Comparison of ENCODE assay signal across 8 cellular contexts in the genomic region with DNA sequence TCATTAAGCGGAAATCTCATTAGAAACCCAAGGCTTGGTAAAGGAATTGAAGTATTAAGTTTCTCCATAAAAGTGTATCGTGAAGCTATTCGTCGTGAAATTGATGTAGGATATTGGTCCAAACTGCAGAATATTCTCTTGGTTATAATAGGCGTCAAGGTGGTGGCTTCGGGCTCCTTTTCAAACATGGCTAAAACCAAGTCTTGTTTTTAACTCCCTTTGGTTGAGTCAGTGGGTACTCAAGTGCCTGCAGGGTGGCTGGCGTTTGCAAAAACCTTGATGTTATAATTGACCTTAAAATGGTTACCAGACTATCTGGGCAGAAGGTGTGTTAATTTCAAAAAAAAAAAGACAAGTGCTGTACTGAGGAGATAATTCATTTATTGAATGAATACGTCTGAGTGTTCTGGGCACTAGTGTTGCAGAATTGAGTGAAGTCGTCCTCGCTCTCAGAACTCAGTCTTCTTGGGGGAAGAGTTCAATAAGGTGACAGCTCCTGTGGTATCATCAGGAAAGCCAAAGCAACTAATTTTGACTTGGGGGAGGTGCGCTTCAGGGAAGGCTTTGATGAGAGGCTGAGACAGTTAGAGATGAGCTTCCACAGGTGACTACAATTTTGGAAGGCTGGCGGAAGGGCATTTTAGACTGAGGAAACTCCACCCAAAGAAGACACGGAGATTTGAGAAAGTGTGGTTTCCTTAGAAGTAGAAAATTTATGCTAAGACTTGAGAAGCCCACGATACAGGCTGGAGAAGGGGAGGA. TPM values are rescaled to one million over a fixed set of nuclear protein-coding genes. Genes with fewer than 3 reads are reported as not detected.
A peak's percentile ranks its signal among the peaks of the same experiment; 100 is the strongest.
DNase-seq lines count a peak whose midpoint lies in the region; ATAC-seq, FAIRE-seq and TF ChIP-seq lines count a peak whose summit lies in the region.

No MANE protein-coding gene starts in this region.

- FAIRE-seq in A549 (lab: Jason Lieb, UNC) (no peak), RCC 7860 (lab: Jason Lieb, UNC) (no peak)

- H3K9me1 ChIP-seq in IMR-90 (ENCODE audit: insufficient read depth, low read length), result peaks cover 13% of the 10 kb centered on the region; the same call in 1 of the 2 replicates

- no peak overlapping the region for H2BK5ac ChIP-seq in IMR-90 (ENCODE audit: low read depth, low read length, poor library complexity, severe bottlenecking)
- H2BK5ac ChIP-seq in mesenchymal stem cell (ENCODE audit: low read depth, low read length, poor library complexity, severe bottlenecking), result no peak overlapping the region

- dilution Hi-C loops in IMR-90 (cut with HindIII; ENCODE audit: low sequenced_read_pairs, unreplicated experiment), result no loop called here

- 0 out of 2 replicates have a peak overlapping the region, but pooled peaks have one; percentile 60 for H3K56ac ChIP-seq in IMR-90 (ENCODE audit: extremely low read depth, insufficient read depth, low read length)

- H3K4ac ChIP-seq in IMR-90 (ENCODE audit: low read depth, low read length) (peak overlapping the region; percentile 9), mesenchymal stem cell (ENCODE audit: low read depth in 1 of 2, low read length in 2 of 2) (peak overlapping the region in 1 of 2 experiments; percentile 99)

- no peak for TF ChIP-seq POLR2A in A549 (IDR thresholded peaks at IDR 0.05; ENCODE audit: low read length)
- no peak for TF ChIP-seq POLR2A in IMR-90 (IDR thresholded peaks at IDR 0.05; ENCODE audit: low read depth, low read length)
- no peak for TF ChIP-seq POLR2A in body of pancreas (IDR thresholded peaks at IDR 0.05)

- H4K8ac ChIP-seq in IMR-90 (ENCODE audit: low read depth in 2 of 2, low read length in 2 of 2) (peak overlapping the region in 1 of 2 experiments; percentile 43; a peak in 2 of 4 replicates), mesenchymal stem cell (ENCODE audit: low read length) (no peak overlapping the region)

- peak overlapping the region; percentile 66 for H3K4me3 ChIP-seq in A549
- peak overlapping the region; percentile 99 for H3K4me3 ChIP-seq in IMR-90 (ENCODE audit: insufficient read depth, low read depth, low read length)
- H3K4me3 ChIP-seq in body of pancreas, result peak overlapping the region in 1 of 2 donors; percentile 75
- peak overlapping the region; percentile 93 to 99 for H3K4me3 ChIP-seq in mesenchymal stem cell (ENCODE audit: insufficient read depth in 1 of 2, low read depth in 1 of 2, low read length in 2 of 2)

- H4K5ac ChIP-seq in IMR-90 (ENCODE audit: low read depth, low read length), result peak overlapping the region; percentile 56; the same call in 1 of the 2 replicates

- DNase-seq in A549 (ENCODE audit: low read depth in 1 of 2, low spot score in 1 of 2) (no peak), IMR-90 (no peak), body of pancreas (no peak), mesenchymal stem cell (no peak), iPS-NIHi11 (ENCODE audit: low spot score) (no peak), RCC 7860 (ENCODE audit: low spot score) (no peak), hypothalamus (lab: John Stamatoyannopoulos, UW) (no peak)

- H3K9me3 ChIP-seq in A549 (no peaks in the 10 kb centered on the region), IMR-90 (ENCODE audit: control insufficient read depth, insufficient read depth, low read length) (no peaks in the 10 kb centered on the region), body of pancreas (no peaks in the 10 kb centered on the region), mesenchymal stem cell (ENCODE audit: control insufficient read depth, low read length) (no peaks in the 10 kb centered on the region)

- H3K23ac ChIP-seq in IMR-90 (ENCODE audit: low read depth, low read length) (peak overlapping the region; percentile 83), mesenchymal stem cell (ENCODE audit: low read length in 2 of 2) (no peak overlapping the region)

- H3K18ac ChIP-seq in IMR-90 (ENCODE audit: low read depth, low read length) (no peak overlapping the region), mesenchymal stem cell (ENCODE audit: low read depth in 1 of 2, low read length in 2 of 2) (peak overlapping the region in 1 of 2 experiments; percentile 21)

- H4K91ac ChIP-seq in IMR-90 (ENCODE audit: insufficient read depth, low read depth, low read length), result no peak overlapping the region
- H4K91ac ChIP-seq in mesenchymal stem cell (ENCODE audit: low read length), result no peak overlapping the region

- no peak overlapping the region for H2BK12ac ChIP-seq in mesenchymal stem cell (ENCODE audit: low read length in 2 of 2)

- CTCF ChIA-PET in A549 (lab: Yijun Ruan, JAX), result interaction anchor here (0.6 to 1.5 kb wide), 4 partner anchors 12 to 79 kb away, joined by 3 to 4 read pairs (median 3); a partner anchor contains a TSS
- CTCF ChIA-PET in IMR-90 (lab: Yijun Ruan, JAX), result no interaction called here

- peak overlapping the region; percentile 88 to 92 for H3K27ac ChIP-seq in A549
- no peak overlapping the region; the same call in 1 of the 2 replicates for H3K27ac ChIP-seq in IMR-90 (ENCODE audit: insufficient read depth, low read length)
- peak overlapping the region in 3 of 4 donors; percentile 37 to 83 (median 81) for H3K27ac ChIP-seq in body of pancreas
- H3K27ac ChIP-seq in mesenchymal stem cell (ENCODE audit: low read length, poor library complexity, severe bottlenecking), result no peak overlapping the region

- no TSS peak for BruUV-seq in IMR-90 (replicated peaks; lab: Mats Ljungman, UMichigan)

- 0 out of 3 replicates have a peak overlapping the region, but pooled peaks have one; percentile 4 for H2BK15ac ChIP-seq in IMR-90 (ENCODE audit: low read depth, low read length)
- H2BK15ac ChIP-seq in mesenchymal stem cell (ENCODE audit: low read depth, poor library complexity, severe bottlenecking), result no peak overlapping the region

- TF ChIP-seq CTCF in A549 (IDR thresholded peaks at IDR 0.05) (no peak), IMR-90 (conservative IDR thresholded peaks at IDR 0.05; ENCODE audit: low read depth, low read length) (no peak), body of pancreas (IDR thresholded peaks at IDR 0.05) (no peak)

- no peak overlapping the region for H2BK120ac ChIP-seq in IMR-90 (ENCODE audit: low read depth, low read length)
- no peak overlapping the region for H2BK120ac ChIP-seq in mesenchymal stem cell (ENCODE audit: low read depth, low read length)

- peaks cover 1% of the 10 kb centered on the region; the same call in 1 of the 2 replicates for H3K36me3 ChIP-seq in IMR-90 (ENCODE audit: control insufficient read depth, insufficient read depth, low read length)
- no peaks in the 10 kb centered on the region for H3K36me3 ChIP-seq in body of pancreas (replicated peaks in 1 of 2; ENCODE audit: insufficient read depth in 1 of 2, low read depth in 2 of 2)
- peaks cover 0 to 3% of the 10 kb centered on the region in 2 experiments for H3K36me3 ChIP-seq in mesenchymal stem cell (ENCODE audit: control insufficient read depth in 1 of 2, insufficient read depth in 2 of 2, low read depth in 1 of 2, low read length in 2 of 2)

- peak overlapping the region; percentile 66 for H3K14ac ChIP-seq in IMR-90 (replicated peaks; ENCODE audit: low read depth, low read length)
- H3K14ac ChIP-seq in mesenchymal stem cell (ENCODE audit: low read length in 2 of 2), result no peak overlapping the region

- in situ Hi-C loops in IMR-90 (cut with MboI; ENCODE audit: low sequenced_read_pairs), result no loop called here

- peak overlapping the region; percentile 98 for H3K9ac ChIP-seq in IMR-90 (ENCODE audit: low read depth, low read length)
- peak overlapping the region; percentile 95 for H3K9ac ChIP-seq in mesenchymal stem cell (ENCODE audit: low read length)

- H2AK9ac ChIP-seq in IMR-90 (replicated peaks; ENCODE audit: low read depth, low read length, poor library complexity), result no peak overlapping the region

- H3K27me3 ChIP-seq in IMR-90 (ENCODE audit: control insufficient read depth, insufficient read depth, low read length), result no peaks in the 10 kb centered on the region
- no peaks in the 10 kb centered on the region for H3K27me3 ChIP-seq in body of pancreas
- H3K27me3 ChIP-seq in mesenchymal stem cell (ENCODE audit: control insufficient read depth in 1 of 2, insufficient read depth in 1 of 2, low read length in 2 of 2), result no peaks in the 10 kb centered on the region

- no peak for TF ChIP-seq EP300 in A549 (IDR thresholded peaks at IDR 0.05)

- no peak overlapping the region for H2AK5ac ChIP-seq in IMR-90 (ENCODE audit: low read depth, low read length)
- peak overlapping the region; percentile 29 for H2AK5ac ChIP-seq in mesenchymal stem cell (ENCODE audit: low read length, severe bottlenecking)

- POLR2A ChIA-PET in A549 (lab: Yijun Ruan, JAX), result interaction anchor here (1.0 to 1.5 kb wide), 3 partner anchors 15 to 393 kb away, joined by 3 to 4 read pairs (median 4); a partner anchor contains a TSS
- POLR2A ChIA-PET in IMR-90 (lab: Charles Lee; ENCODE audit: unreplicated experiment), result no interaction called here

- H3K79me1 ChIP-seq in IMR-90 (ENCODE audit: low read depth in 1 of 2, low read length in 2 of 2) (peaks cover 14 to 41% of the 10 kb centered on the region in 2 experiments; a peak in 3 of 4 replicates), mesenchymal stem cell (replicated peaks; ENCODE audit: low read length, poor library complexity, severe bottlenecking) (peaks cover 12% of the 10 kb centered on the region)

- 75% methylated on average over 14 of the region's 14 CpGs for WGBS in A549 (ENCODE audit: missing lambda C conversion rate)
- WGBS in IMR-90 (ENCODE audit: extremely low coverage in 2 of 2, insufficient read length in 1 of 2), 2 experiments, result 52% methylated on average over 6 of the region's 14 CpGs; no CpG with 5 or more reads in 1 of the 2 experiments
- WGBS in body of pancreas, 2 donors, result 42 to 53% methylated on average over 14 of the region's 14 CpGs
- WGBS in mesenchymal stem cell, result 57% methylated on average over 14 of the region's 14 CpGs

- H3K4me1 ChIP-seq in A549 (peaks cover 21% of the 10 kb centered on the region), IMR-90 (ENCODE audit: control insufficient read depth, insufficient read depth, low read length) (peaks cover 8% of the 10 kb centered on the region), body of pancreas (peaks cover 32% of the 10 kb centered on the region), mesenchymal stem cell (ENCODE audit: control insufficient read depth, insufficient read depth, low read depth, low read length) (peaks cover 15% of the 10 kb centered on the region)

- peaks cover 42% of the 10 kb centered on the region for H4K20me1 ChIP-seq in IMR-90 (ENCODE audit: insufficient read depth, low read length)

- H2BK20ac ChIP-seq in IMR-90 (ENCODE audit: low read depth, low read length), result no peak overlapping the region

- H3K4me2 ChIP-seq in A549 (peak overlapping the region; percentile 81), IMR-90 (ENCODE audit: low read depth, low read length) (peak overlapping the region; percentile 95), mesenchymal stem cell (ENCODE audit: low read length, poor library complexity, severe bottlenecking) (peak overlapping the region; percentile 94)

- H2AFZ ChIP-seq in IMR-90 (replicated peaks; ENCODE audit: low read length, poor library complexity) (no peak overlapping the region), mesenchymal stem cell (ENCODE audit: low read depth, low read length) (no peak overlapping the region)

- ATAC-seq in A549 (no peak), IMR-90 (ENCODE audit: low read depth) (no peak), body of pancreas (no peak), GM18519 (IDR thresholded peaks at IDR 0.05; ENCODE audit: low FRiP score, unreplicated experiment) (no peak)

- intact Hi-C loops in IMR-90 (cut with micrococcal nuclease) (no loop called here), body of pancreas (cut with DNase I) (no loop called here)

- TF ChIP-seq RAD21 in A549 (conservative IDR thresholded peaks at IDR 0.05 in 1 of 2, IDR thresholded peaks at IDR 0.05 in 1 of 2) (no peak), IMR-90 (IDR thresholded peaks at IDR 0.05; ENCODE audit: low read length) (no peak)

RNA-seq across cellular contexts. Expression of a gene that starts 1.6 kb away (rescaled TPM):
- polyA plus RNA-seq in A549 (2011; rRNA removed), result 41.2 and 50.6 TPM in 2 replicates
- polyA plus RNA-seq in A549 (2012; cell fraction: cytosol; rRNA removed), result 15.2 and 18.2 TPM in 2 replicates
- 11.9 and 16.6 TPM in 2 replicates for polyA plus RNA-seq in A549 (2012; cell fraction: nucleus; rRNA removed)
- 36.0 to 40.1 TPM (median 36.5 TPM) in 3 replicates for polyA plus RNA-seq in A549 (2017; fragmentation: RNase III; extraction: RNeasy Plus Mini Kit Qiagen cat#74134 plus additional on column Dnase treatment)
- polyA minus RNA-seq in A549 (2011; rRNA and poly(A)+ RNA removed), result 8.3 and 14.3 TPM in 2 replicates
- total RNA-seq in IMR-90 (2012; rRNA removed), result 28.9 and 44.2 TPM in 2 replicates
- polyA plus RNA-seq in IMR-90 (2012; rRNA removed), result 14.0 and 18.0 TPM in 2 replicates
- polyA plus RNA-seq in IMR-90 (2012; cell fraction: cytosol; rRNA removed), result 3.6 and 7.7 TPM in 2 replicates
- 6.6 and 18.5 TPM in 2 replicates for polyA plus RNA-seq in IMR-90 (2012; cell fraction: nucleus; rRNA removed; ENCODE audit: low replicate concordance)
- 10 to 100 TPM; 15.2 to 15.8 TPM for total RNA-seq in body of pancreas
- polyA plus RNA-seq in mesenchymal stem cell (2013, experiment 1 of 2), result 38.6 TPM
- 38.9 TPM for polyA plus RNA-seq in mesenchymal stem cell (2013, experiment 2 of 2)

RNA-seq across cellular contexts. Expression of a gene that starts 58.9 kb away (rescaled TPM):
- polyA plus RNA-seq in A549 (2011; rRNA removed), result 123 and 133 TPM in 2 replicates
- 53.2 and 59.2 TPM in 2 replicates for polyA plus RNA-seq in A549 (2012; cell fraction: cytosol; rRNA removed)
- polyA plus RNA-seq in A549 (2012; cell fraction: nucleus; rRNA removed), result 30.1 and 32.7 TPM in 2 replicates
- 74.6 to 76.2 TPM (median 75.1 TPM) in 3 replicates for polyA plus RNA-seq in A549 (2017; fragmentation: RNase III; extraction: RNeasy Plus Mini Kit Qiagen cat#74134 plus additional on column Dnase treatment)
- polyA minus RNA-seq in A549 (2011; rRNA and poly(A)+ RNA removed), result 81.7 and 82.0 TPM in 2 replicates
- total RNA-seq in IMR-90 (2012; rRNA removed), result 43.3 and 45.2 TPM in 2 replicates
- polyA plus RNA-seq in IMR-90 (2012; rRNA removed), result 22.4 and 24.5 TPM in 2 replicates
- 18.6 and 22.9 TPM in 2 replicates for polyA plus RNA-seq in IMR-90 (2012; cell fraction: cytosol; rRNA removed)
- 11.2 and 17.7 TPM in 2 replicates for polyA plus RNA-seq in IMR-90 (2012; cell fraction: nucleus; rRNA removed; ENCODE audit: low replicate concordance)
- 10 to 100 TPM; 13.5 to 23.9 TPM for total RNA-seq in body of pancreas
- 38.5 TPM for polyA plus RNA-seq in mesenchymal stem cell (2013, experiment 1 of 2)
- polyA plus RNA-seq in mesenchymal stem cell (2013, experiment 2 of 2), result 39.9 TPM

Comparison
In these comparisons a context has a peak if more than half of its experiments do, and no peak if none do; other contexts are left out.
1. H3K27ac ChIP-seq: peak in A549 (2 of 2) and body of pancreas (3 of 4); none in IMR-90 (single experiment) and mesenchymal stem cell (single experiment).
2. Peak in every context shown above with its lines, with median percentiles within 50 percentile points of each other: H3K4me2 ChIP-seq.